In the genomic region with DNA sequence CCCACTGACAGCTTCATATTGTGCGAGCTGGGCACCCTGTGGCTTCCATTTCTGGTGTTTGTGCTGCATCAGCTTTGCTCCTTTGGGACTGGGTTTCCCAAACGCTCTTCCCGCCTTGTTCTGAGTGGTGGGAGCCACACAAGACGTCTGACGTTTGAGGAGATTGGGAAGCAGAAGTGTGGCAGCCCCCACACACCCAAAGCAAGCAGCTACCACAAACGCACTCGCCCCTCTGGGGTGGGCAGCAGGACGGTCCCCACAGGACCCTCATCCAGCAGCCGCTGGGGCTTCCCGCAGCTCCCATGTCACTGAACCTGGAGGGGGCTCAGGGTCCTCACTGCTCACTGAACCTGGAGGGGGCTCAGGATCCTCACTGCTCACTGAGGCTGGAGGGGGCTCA, we compare ENCODE assay signal across 32 cellular contexts.
"Had no signal": no experiment of that assay in that cellular context is flagged by ENCODE, and none has a peak within 500 bp of the region (broad histone marks: within the 10 kb centered on the region; RNA-seq: fewer than 3 reads in every experiment).

No MANE protein-coding gene starts in this region.

- H3K27ac ChIP-seq: ascending aorta, cardiac muscle cell, Peyer's patch, VCaP had no signal

- H3K4me1 ChIP-seq: ascending aorta, Peyer's patch had no signal

- H3K9me3 ChIP-seq: ascending aorta, Peyer's patch had no signal

- DNase-seq: activated B cell treated with CpG ODN at 0.5 μM for 24 hours; activated CD4-positive, alpha-beta memory T cell treated with anti-CD3 and anti-CD28 coated beads, Interleukin-2, amount 10 ng/mL, durations not matched to agents 7 days and 5 days; activated CD4-positive, alpha-beta T cell treated with anti-CD3 and anti-CD28 coated beads for 4 hours; activated CD4-positive, CD25-positive, alpha-beta regulatory T cell treated with anti-CD3 and anti-CD28 coated beads, Interleukin-2, amount 50 U/mL, for 72 hours; activated CD8-positive, alpha-beta memory T cell treated with anti-CD3 and anti-CD28 coated beads for 24 hours; activated CD8-positive, alpha-beta memory T cell treated with anti-CD3 and anti-CD28 coated beads, Interleukin-2, amount 10 ng/mL, durations not matched to agents 7 days and 5 days; activated CD8-positive, alpha-beta memory T cell treated with anti-CD3 and anti-CD28 coated beads, Interleukin-2, amount 50 U/mL, for 48 hours; activated naive CD4-positive, alpha-beta T cell; activated naive CD4-positive, alpha-beta T cell treated with anti-CD3 and anti-CD28 coated beads, Interleukin-2, amount 50 U/mL, for 16 hours; activated naive CD8-positive, alpha-beta T cell treated with anti-CD3 and anti-CD28 coated beads for 36 hours; activated T-cell treated with anti-CD3 and anti-CD28 coated beads, Interleukin-2, amount 50 U/mL, for 48 hours; amniotic stem cell; Karpas-422; KBM-7; NCI-H1436 treated with DMSO at 0.1 percent for 48 hours; NCI-H1694 treated with DMSO at 0.1 percent for 48 hours; NCI-H2029; NCI-H345; NCI-H524 treated with DMSO at 0.1 percent for 48 hours; PC-3; RPMI8226; SIG-M5; SW 1271; T-helper 1 cell; T-helper 2 cell; T-helper 9 cell had no signal

- H3K27me3 ChIP-seq: ascending aorta, cardiac muscle cell, Peyer's patch had no signal

- H3K4me3 ChIP-seq: ascending aorta, cardiac muscle cell, Peyer's patch had no signal

- ATAC-seq: activated CD8-positive, alpha-beta memory T cell treated with anti-CD3 and anti-CD28 coated beads, Interleukin-2, amount 10 ng/mL, durations not matched to agents 7 days and 5 days; activated T-helper 17 cell treated with anti-CD3 and anti-CD28 coated beads, Interleukin-2, amount 50 U/mL, for 72 hours; PC-3; Right ventricle myocardium inferior had no signal

- H3K36me3 ChIP-seq: ascending aorta, cardiac muscle cell, Peyer's patch had no signal
